In the genomic region with DNA sequence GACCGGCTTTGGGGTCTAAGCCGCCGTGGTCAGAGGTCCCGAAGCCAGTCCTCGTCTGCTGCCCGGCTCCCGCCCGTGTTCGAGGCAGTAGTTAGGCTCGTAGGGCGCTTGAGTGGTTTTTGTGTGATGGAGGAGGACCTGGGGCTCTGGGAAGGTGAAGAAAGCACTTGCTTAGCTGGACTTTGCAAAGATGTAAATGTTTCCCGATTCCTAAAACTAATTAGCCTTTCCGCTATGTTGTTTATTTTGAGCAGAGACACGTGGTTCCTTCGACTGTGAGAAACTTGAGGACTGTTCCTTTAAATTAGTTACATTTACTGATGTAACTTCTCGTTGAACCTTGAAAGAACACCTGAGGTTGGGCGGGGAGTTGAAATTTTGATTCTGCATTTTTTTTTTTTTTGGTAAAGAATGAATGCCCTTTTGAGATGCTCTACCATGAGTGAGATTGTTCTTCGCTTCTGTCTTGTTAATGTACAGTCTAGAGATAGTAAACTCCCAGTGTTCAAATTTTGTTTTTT, we compare ENCODE assay signal across 8 cellular contexts. TPM values are rescaled to one million over a fixed set of nuclear protein-coding genes. Genes with fewer than 3 reads are reported as not detected.
DNase-seq lines count a peak whose midpoint lies in the region; ATAC-seq, FAIRE-seq and TF ChIP-seq lines count a peak whose summit lies in the region.

No MANE protein-coding gene starts in this region.

- intact Hi-C loops in OCI-LY7 (cut with micrococcal nuclease; ENCODE audit: unreplicated experiment) = loop anchor here (1.0 to 5.0 kb wide), 3 partner anchors 92 to 165 kb away; partner anchors contain the start of genes FBXO33, PNN and SEC23A
- intact Hi-C loops in mucosa of descending colon (cut with DNase I, micrococcal nuclease) = loop anchor here in 1 of 2 donors (10.0 kb wide), 1 partner anchor 153 kb away; the partner anchor contains the start of gene GEMIN2

- TF ChIP-seq CTCF in OCI-LY7 (conservative IDR thresholded peaks at IDR 0.05; ENCODE audit: low read length) (no peak), mucosa of descending colon (IDR thresholded peaks at IDR 0.05) (no peak)

- DNase-seq in activated CD4-positive, alpha-beta T cell treated with anti-CD3 and anti-CD28 coated beads, Interleukin-2, amount 10 ng/mL, durations not matched to agents 7 days and 5 days = peak; percentile 44
- no peak for DNase-seq in activated CD4-positive, alpha-beta T cell treated with anti-CD3 and anti-CD28 coated beads, Interleukin-2, amount 50 U/mL, for 48 hours
- DNase-seq in OCI-LY7 (ENCODE audit: low spot score) (peak; percentile 76), dedifferentiated amniotic fluid mesenchymal stem cell (ENCODE audit: extremely low spot score) (peak; percentile 42), mucosa of descending colon (no peak), GM12892 (ENCODE audit: insufficient read length) (no peak)

- peaks cover 30% of the 10 kb centered on the region for H3K36me3 Mint-ChIP-seq in activated CD4-positive, alpha-beta T cell treated with anti-CD3 and anti-CD28 coated beads, Interleukin-2, amount 10 ng/mL, durations not matched to agents 7 days and 5 days (ENCODE audit: low read depth)

- H3K4me1 ChIP-seq in OCI-LY7 (ENCODE audit: insufficient read depth, low read length, poor library complexity, severe bottlenecking) (peaks cover 29% of the 10 kb centered on the region), mucosa of descending colon (ENCODE audit: low read depth) (peaks cover 14% of the 10 kb centered on the region)

- no peak for FAIRE-seq in GM12892 (lab: Jason Lieb, UNC)

- BruUV-seq in OCI-LY7 (replicated peaks; lab: Mats Ljungman, UMichigan) = no TSS peak

- peaks cover 54% of the 10 kb centered on the region for H3K4me1 Mint-ChIP-seq in activated CD4-positive, alpha-beta T cell treated with anti-CD3 and anti-CD28 coated beads, Interleukin-2, amount 10 ng/mL, durations not matched to agents 7 days and 5 days

- H3K9me2 ChIP-seq in OCI-LY7 (ENCODE audit: insufficient read depth, low read length) = no peaks in the 10 kb centered on the region

- H3K27me3 Mint-ChIP-seq in activated CD4-positive, alpha-beta T cell treated with anti-CD3 and anti-CD28 coated beads, Interleukin-2, amount 10 ng/mL, durations not matched to agents 7 days and 5 days = no peaks in the 10 kb centered on the region

- H3K4me3 ChIP-seq in OCI-LY7 (ENCODE audit: low read depth, low read length, poor library complexity, severe bottlenecking) (peak overlapping the region; percentile 88), mucosa of descending colon (peak overlapping the region; percentile 82)

- H3K9me3 ChIP-seq in OCI-LY7 (ENCODE audit: low read length) (peaks cover 27% of the 10 kb centered on the region), mucosa of descending colon (no peaks in the 10 kb centered on the region)

- peak overlapping the region; percentile 64 for H2AFZ ChIP-seq in OCI-LY7 (ENCODE audit: low read length)

- peaks cover 8% of the 10 kb centered on the region for H3K9me3 Mint-ChIP-seq in activated CD4-positive, alpha-beta T cell treated with anti-CD3 and anti-CD28 coated beads, Interleukin-2, amount 10 ng/mL, durations not matched to agents 7 days and 5 days

- CTCF ChIA-PET in activated CD4-positive, alpha-beta T cell treated with anti-CD3 and anti-CD28 coated beads, Interleukin-2, amount 10 ng/mL, durations not matched to agents 7 days and 5 days (lab: Charles Lee) = interaction anchor here (0.6 to 1.7 kb wide), 6 partner anchors 11 to 164 kb away, joined by 3 to 6 read pairs (median 4); partner anchors contain the start of genes FBXO33 and TRAPPC6B
- CTCF ChIA-PET in OCI-LY7 (lab: Charles Lee; ENCODE audit: unreplicated experiment) = no interaction called here

- ATAC-seq in HG02970 (IDR thresholded peaks at IDR 0.05; ENCODE audit: low FRiP score, unreplicated experiment) = peak; percentile 9
- peak; percentile 5 for ATAC-seq in mucosa of descending colon
- ATAC-seq in GM19324 (IDR thresholded peaks at IDR 0.05; ENCODE audit: low FRiP score, unreplicated experiment) = no peak

- H3K36me3 ChIP-seq in OCI-LY7 (ENCODE audit: insufficient read depth, low read length) (peaks cover 22% of the 10 kb centered on the region), mucosa of descending colon (ENCODE audit: low read depth) (no peaks in the 10 kb centered on the region)

- peak overlapping the region; percentile 94 for H3K4me2 ChIP-seq in OCI-LY7 (ENCODE audit: low read length)

- H3K27ac ChIP-seq in OCI-LY7 (ENCODE audit: low read depth, low read length, poor library complexity, severe bottlenecking) = peak overlapping the region; percentile 84

- POLR2A ChIA-PET in activated CD4-positive, alpha-beta T cell treated with anti-CD3 and anti-CD28 coated beads, Interleukin-2, amount 10 ng/mL, durations not matched to agents 7 days and 5 days (lab: Charles Lee) = no interaction called here
- POLR2A ChIA-PET in OCI-LY7 (lab: Charles Lee) = interaction anchor here (0.7 to 5.6 kb wide), 7 partner anchors 94 to 398 kb away, joined by 3 to 35 read pairs (median 9); partner anchors contain the start of genes FBXO33, SEC23A and TRAPPC6B

- H3K79me2 ChIP-seq in OCI-LY7 (ENCODE audit: insufficient read depth, low read depth, low read length) = peaks cover 61% of the 10 kb centered on the region

- H3K4me3 Mint-ChIP-seq in activated CD4-positive, alpha-beta T cell treated with anti-CD3 and anti-CD28 coated beads, Interleukin-2, amount 10 ng/mL, durations not matched to agents 7 days and 5 days = peak overlapping the region; percentile 89

- TF ChIP-seq POLR2A in GM12892 (IDR thresholded peaks at IDR 0.05; ENCODE audit: low read depth, low read length) = no peak

- H4K20me1 ChIP-seq in OCI-LY7 (ENCODE audit: insufficient read depth, low read length) = peaks cover 7% of the 10 kb centered on the region; the same call in 1 of the 2 replicates

- peak overlapping the region; percentile 93 for H3K27ac Mint-ChIP-seq in activated CD4-positive, alpha-beta T cell treated with anti-CD3 and anti-CD28 coated beads, Interleukin-2, amount 10 ng/mL, durations not matched to agents 7 days and 5 days

RNA-seq across cellular contexts. Expression of gene MIA2, which starts 33.9 kb away (rescaled TPM):
- total RNA-seq in activated CD4-positive, alpha-beta T cell treated with anti-CD3 and anti-CD28 coated beads, Interleukin-2, amount 10 ng/mL, durations not matched to agents 7 days and 5 days = 10 to 100 TPM; 25.5 to 28.2 TPM
- 16.9 and 20.2 TPM in 2 replicates for total RNA-seq in OCI-LY7 (2014; rRNA removed; shearing (Covaris generic))
- 28.3 and 34.4 TPM in 2 replicates for total RNA-seq in OCI-LY7 (2022)
- total RNA-seq in mucosa of descending colon = 10 to 100 TPM; 46.1 to 81.9 (median 51.7) TPM
- 10.5 TPM for polyA plus RNA-seq in GM12892 (2012; ENCODE audit: missing spikeins)

Comparison
In these comparisons a context has a peak if more than half of its experiments do, and no peak if none do; other contexts are left out.
1. DNase-seq: peak in activated CD4-positive, alpha-beta T cell treated with anti-CD3 and anti-CD28 coated beads, Interleukin-2, amount 10 ng/mL, durations not matched to agents 7 days and 5 days (single experiment), OCI-LY7 (single experiment) and dedifferentiated amniotic fluid mesenchymal stem cell (single experiment); none in activated CD4-positive, alpha-beta T cell treated with anti-CD3 and anti-CD28 coated beads, Interleukin-2, amount 50 U/mL, for 48 hours (0 of 2), mucosa of descending colon (0 of 3) and GM12892 (single experiment).